Comparison of ENCODE assay signal across 17 cellular contexts in genomic region chr18:46738491-46738890, GRCh38. TPM values are rescaled to one million over a fixed set of nuclear protein-coding genes. Genes with fewer than 3 reads are reported as not detected.
DNase-seq lines count a peak whose midpoint lies in the region; ATAC-seq and TF ChIP-seq lines count a peak whose summit lies in the region.
"Had no signal": no experiment of that assay in that cellular context is flagged by ENCODE, and none has a peak within 500 bp of the region (broad histone marks: within the 10 kb centered on the region; RNA-seq: fewer than 3 reads in every experiment).

No MANE protein-coding gene starts in this region.

- CTCF ChIA-PET in activated naive CD4-positive, alpha-beta T cell treated with anti-CD3 and anti-CD28 coated beads, Interleukin-2, amount 10 ng/mL, durations not matched to agents 7 days and 5 days (lab: Charles Lee): no interaction called here

- peak; percentile 4 for DNase-seq in activated naive CD4-positive, alpha-beta T cell treated with anti-CD3 and anti-CD28 coated beads, Interleukin-2, amount 10 ng/mL, durations not matched to agents 7 days and 5 days
- no peak for DNase-seq in activated naive CD4-positive, alpha-beta T cell treated with anti-CD3 and anti-CD28 coated beads, Interleukin-2, amount 50 U/mL, for 16 hours
- DNase-seq in ecto neural progenitor cell (ENCODE audit: low spot score) (peak; percentile 29), osteocyte (ENCODE audit: extremely low spot score, unreplicated experiment) (peak; percentile 79), H7 (no peak)
- DNase-seq: Calu3; CD4-positive, alpha-beta memory T cell; DMS79 treated with DMSO at 0.1 percent for 48 hours; HFFc6 had no signal

- H3K9me3 Mint-ChIP-seq in activated naive CD4-positive, alpha-beta T cell treated with anti-CD3 and anti-CD28 coated beads, Interleukin-2, amount 10 ng/mL, durations not matched to agents 7 days and 5 days: no peaks in the 10 kb centered on the region
- peaks cover 12% of the 10 kb centered on the region for H3K9me3 Mint-ChIP-seq in osteocyte (ENCODE audit: unreplicated experiment)

- no peak for ATAC-seq in HG03025 (IDR thresholded peaks at IDR 0.05; ENCODE audit: low FRiP score, unreplicated experiment)
- ATAC-seq in HG02870 (IDR thresholded peaks at IDR 0.05; ENCODE audit: unreplicated experiment): no peak
- ATAC-seq: GM12878, HCT116, HepG2 had no signal

- H3K36me3 ChIP-seq in H7 (replicated peaks; ENCODE audit: control insufficient read depth, insufficient read depth, low read length): no peaks in the 10 kb centered on the region
- H3K36me3 ChIP-seq: BLaER1 had no signal

- no peak overlapping the region for H3K4me3 Mint-ChIP-seq in activated naive CD4-positive, alpha-beta T cell treated with anti-CD3 and anti-CD28 coated beads, Interleukin-2, amount 10 ng/mL, durations not matched to agents 7 days and 5 days
- H3K4me3 Mint-ChIP-seq in osteocyte (ENCODE audit: unreplicated experiment): no peak overlapping the region
- H3K4me3 Mint-ChIP-seq: CD14-positive monocyte; CD4-positive, alpha-beta memory T cell; HFFc6; IgD-negative memory B cell had no signal

- no peak for TF ChIP-seq CTCF in osteocyte (IDR thresholded peaks at IDR 0.05)

- no peak overlapping the region for H3K4me3 ChIP-seq in H7 (ENCODE audit: insufficient read depth, low read depth, low read length)
- H3K4me3 ChIP-seq: BLaER1, GM12878 had no signal

- no peaks in the 10 kb centered on the region for H3K36me3 Mint-ChIP-seq in activated naive CD4-positive, alpha-beta T cell treated with anti-CD3 and anti-CD28 coated beads, Interleukin-2, amount 10 ng/mL, durations not matched to agents 7 days and 5 days
- H3K36me3 Mint-ChIP-seq in osteocyte (ENCODE audit: unreplicated experiment): no peaks in the 10 kb centered on the region
- H3K36me3 Mint-ChIP-seq: CD14-positive monocyte; CD4-positive, alpha-beta memory T cell had no signal

- H3K27me3 ChIP-seq in H7 (ENCODE audit: control insufficient read depth, insufficient read depth, low read length): no peaks in the 10 kb centered on the region
- H3K27me3 ChIP-seq: BLaER1 had no signal

- no peak overlapping the region for H3K27ac Mint-ChIP-seq in activated naive CD4-positive, alpha-beta T cell treated with anti-CD3 and anti-CD28 coated beads, Interleukin-2, amount 10 ng/mL, durations not matched to agents 7 days and 5 days
- H3K27ac Mint-ChIP-seq in osteocyte (ENCODE audit: unreplicated experiment): no peak overlapping the region
- H3K27ac Mint-ChIP-seq: CD4-positive, alpha-beta memory T cell; HFFc6; IgD-negative memory B cell had no signal

- peaks cover 28% of the 10 kb centered on the region for H3K27me3 Mint-ChIP-seq in activated naive CD4-positive, alpha-beta T cell treated with anti-CD3 and anti-CD28 coated beads, Interleukin-2, amount 10 ng/mL, durations not matched to agents 7 days and 5 days
- H3K27me3 Mint-ChIP-seq in osteocyte (ENCODE audit: unreplicated experiment): peaks cover 5% of the 10 kb centered on the region

- H3K4me1 Mint-ChIP-seq in activated naive CD4-positive, alpha-beta T cell treated with anti-CD3 and anti-CD28 coated beads, Interleukin-2, amount 10 ng/mL, durations not matched to agents 7 days and 5 days: no peaks in the 10 kb centered on the region
- H3K4me1 Mint-ChIP-seq in osteocyte (ENCODE audit: unreplicated experiment): no peaks in the 10 kb centered on the region
- H3K4me1 Mint-ChIP-seq: CD14-positive monocyte; CD4-positive, alpha-beta memory T cell; IgD-negative memory B cell had no signal

RNA-seq across cellular contexts. Expression of gene ST8SIA5, which starts 18.4 kb away (rescaled TPM):
- total RNA-seq in osteocyte: 0.30 and 0.76 TPM in 2 replicates
- 0.38 and 0.52 TPM in 2 replicates for total RNA-seq in H7 (2014; rRNA removed; shearing (Covaris generic))
- total RNA-seq: Calu3; CD4-positive, alpha-beta memory T cell had no signal

Comparison
In these comparisons a context has a peak if more than half of its experiments do, and no peak if none do; other contexts are left out.
1. DNase-seq: peak in activated naive CD4-positive, alpha-beta T cell treated with anti-CD3 and anti-CD28 coated beads, Interleukin-2, amount 10 ng/mL, durations not matched to agents 7 days and 5 days (single experiment), ecto neural progenitor cell (single experiment) and osteocyte (single experiment); none in activated naive CD4-positive, alpha-beta T cell treated with anti-CD3 and anti-CD28 coated beads, Interleukin-2, amount 50 U/mL, for 16 hours (single experiment) and H7 (single experiment).